8 cellular contexts compared by ENCODE assay signal in the genomic region with DNA sequence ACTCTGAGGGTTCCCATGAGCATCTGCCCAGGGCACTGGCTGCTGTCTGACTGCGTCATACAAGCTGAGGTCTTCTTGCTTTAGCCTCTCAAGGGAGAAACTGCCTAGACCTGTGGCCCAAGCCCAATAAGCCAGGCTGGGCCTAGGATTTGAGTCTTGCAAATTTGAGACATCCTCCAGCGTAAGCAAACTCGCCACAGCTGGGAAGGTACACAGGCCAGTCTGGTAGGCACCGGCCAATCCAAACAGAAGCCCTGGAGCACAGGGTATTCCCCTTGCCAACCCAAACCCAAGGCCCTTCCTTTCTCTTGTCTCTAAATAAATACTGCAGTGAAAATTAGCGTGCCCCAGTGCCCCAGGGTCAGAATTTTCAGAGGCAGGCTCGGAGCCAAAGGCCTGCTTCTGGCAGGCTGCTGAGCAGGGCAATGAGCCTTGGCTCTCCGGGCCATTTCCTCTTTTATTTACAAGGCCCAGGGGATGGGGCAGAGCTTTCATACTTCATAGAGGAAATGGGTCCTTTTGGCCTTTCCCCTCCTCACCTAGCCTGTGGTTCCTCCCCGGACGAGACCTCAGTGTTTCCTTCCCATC. TPM values are rescaled to one million over a fixed set of nuclear protein-coding genes. Genes with fewer than 3 reads are reported as not detected.
DNase-seq lines count a peak whose midpoint lies in the region; ATAC-seq and TF ChIP-seq lines count a peak whose summit lies in the region.

No MANE protein-coding gene starts in this region.

- H3K27me3 ChIP-seq in GM06990 (replicated peaks; ENCODE audit: control insufficient read depth, insufficient read depth, low read length), result no peaks in the 10 kb centered on the region

- H3K4me1 Mint-ChIP-seq in stimulated activated naive B cell treated with anti-CD40 and anti-IgM and Interleukin-4, amounts not matched to agents 10 μg/mL and 1 μg/mL and 100 μg/mL, for 72 hours, result peaks cover 18 to 30% of the 10 kb centered on the region in 2 donors

- H3K4me3 ChIP-seq in GM06990 (replicated peaks; ENCODE audit: low read depth, low read length), result no peak overlapping the region

- peaks cover 70 to 77% of the 10 kb centered on the region in 2 donors for H3K36me3 Mint-ChIP-seq in stimulated activated naive B cell treated with anti-CD40 and anti-IgM and Interleukin-4, amounts not matched to agents 10 μg/mL and 1 μg/mL and 100 μg/mL, for 72 hours

- H3K27me3 Mint-ChIP-seq in stimulated activated naive B cell treated with anti-CD40 and anti-IgM and Interleukin-4, amounts not matched to agents 10 μg/mL and 1 μg/mL and 100 μg/mL, for 72 hours, result no peaks in the 10 kb centered on the region

- no peaks in the 10 kb centered on the region for H3K9me3 Mint-ChIP-seq in stimulated activated naive B cell treated with anti-CD40 and anti-IgM and Interleukin-4, amounts not matched to agents 10 μg/mL and 1 μg/mL and 100 μg/mL, for 72 hours

- intact Hi-C loops in left ventricle myocardium superior (cut with micrococcal nuclease), result no loop called here

- peak overlapping the region; percentile 94 for H3K27ac Mint-ChIP-seq in stimulated activated naive B cell treated with anti-CD40 and anti-IgM and Interleukin-4, amounts not matched to agents 10 μg/mL and 1 μg/mL and 100 μg/mL, for 72 hours

- ATAC-seq in HG03095 (IDR thresholded peaks at IDR 0.05; ENCODE audit: unreplicated experiment), result peak; percentile 49
- peak; percentile 80 for ATAC-seq in left ventricle myocardium superior
- peak; percentile 97 for ATAC-seq in stimulated activated naive B cell treated with anti-CD40 and anti-IgM and Interleukin-4, amounts not matched to agents 10 μg/mL and 1 μg/mL and 100 μg/mL, for 72 hours (replicated peaks)
- ATAC-seq in stimulated activated naive CD8-positive, alpha-beta T cell treated with anti-CD3 and anti-CD28 coated beads, Interleukin-15, Interleukin-2, amounts not matched to agents 100 U/mL and 50 U/mL, for 24 hours, result no peak

- H3K36me3 ChIP-seq in GM06990 (ENCODE audit: control insufficient read depth, insufficient read depth, low read length), result peaks cover 38% of the 10 kb centered on the region

- TF ChIP-seq CTCF in GM06990 (IDR thresholded peaks at IDR 0.05; ENCODE audit: insufficient read depth, low read length, poor library complexity, severe bottlenecking), result no peak

- peak overlapping the region; percentile 30 to 36 for H3K4me3 Mint-ChIP-seq in stimulated activated naive B cell treated with anti-CD40 and anti-IgM and Interleukin-4, amounts not matched to agents 10 μg/mL and 1 μg/mL and 100 μg/mL, for 72 hours

- peak; percentile 31 for DNase-seq in GM06990 (ENCODE audit: extremely low read depth, insufficient read length)
- DNase-seq in UCSD-AML1 (lab: John Stamatoyannopoulos, UW; ENCODE audit: unreplicated experiment), result peak; percentile 38
- DNase-seq in left ventricle myocardium superior, result peak; percentile 73
- DNase-seq in stimulated activated naive B cell treated with anti-CD40 and anti-IgM and Interleukin-4, amounts not matched to agents 10 μg/mL and 1 μg/mL and 100 μg/mL, for 72 hours, result peak; percentile 74
- no peak for DNase-seq in OCI-M2 (lab: John Stamatoyannopoulos, UW; ENCODE audit: unreplicated experiment)
- DNase-seq in HK-2 (ENCODE audit: unreplicated experiment), result no peak
- DNase-seq in stimulated activated naive CD8-positive, alpha-beta T cell treated with anti-CD3 and anti-CD28 coated beads, Interleukin-15, Interleukin-2, amounts not matched to agents 100 U/mL and 50 U/mL, for 24 hours, result no peak

RNA-seq across cellular contexts. Expression of a gene that starts 33.3 kb away (rescaled TPM):
- total RNA-seq in left ventricle myocardium superior, result 15.4 TPM

RNA-seq across cellular contexts. Expression of a gene that starts 33.7 kb away (rescaled TPM):
- total RNA-seq in left ventricle myocardium superior, result 158 TPM

Comparison
In these comparisons a context has a peak if more than half of its experiments do, and no peak if none do; other contexts are left out.
1. DNase-seq: peak in GM06990 (single experiment), UCSD-AML1 (single experiment), left ventricle myocardium superior (single experiment) and stimulated activated naive B cell treated with anti-CD40 and anti-IgM and Interleukin-4, amounts not matched to agents 10 μg/mL and 1 μg/mL and 100 μg/mL, for 72 hours (single experiment); none in OCI-M2 (single experiment), HK-2 (single experiment) and stimulated activated naive CD8-positive, alpha-beta T cell treated with anti-CD3 and anti-CD28 coated beads, Interleukin-15, Interleukin-2, amounts not matched to agents 100 U/mL and 50 U/mL, for 24 hours (single experiment).